8 cellular contexts compared by ENCODE assay signal in the genomic region with DNA sequence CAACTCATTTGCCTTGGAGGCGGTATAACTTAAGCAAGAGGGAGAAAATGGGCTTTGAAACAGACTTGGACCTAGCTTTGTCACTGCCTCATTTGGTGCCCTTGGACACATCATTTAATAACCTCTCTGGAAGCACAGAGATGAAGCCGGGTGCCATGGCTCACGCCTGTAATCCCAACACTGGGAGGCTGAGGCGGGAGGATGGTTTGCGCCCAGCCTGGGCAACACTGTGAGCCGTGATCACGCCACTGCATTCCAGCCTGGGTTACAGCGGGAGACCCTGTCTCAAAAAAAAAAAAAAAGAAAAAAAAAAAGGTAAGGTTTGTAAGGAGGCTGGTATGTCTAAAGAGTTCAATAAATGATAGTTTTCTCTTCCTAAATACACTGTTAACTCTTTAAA. TPM values are rescaled to one million over a fixed set of nuclear protein-coding genes. Genes with fewer than 3 reads are reported as not detected.
DNase-seq lines count a peak whose midpoint lies in the region; ATAC-seq and TF ChIP-seq lines count a peak whose summit lies in the region.

No MANE protein-coding gene starts in this region.

- H3K4me3 ChIP-seq in BLaER1, result peak overlapping the region; percentile 76
- peak overlapping the region; percentile 83 to 93 for H3K4me3 ChIP-seq in muscle layer of duodenum (ENCODE audit: low read depth in 1 of 2, low read length in 2 of 2)

- no peaks in the 10 kb centered on the region for H3K27me3 ChIP-seq in BLaER1
- H3K27me3 ChIP-seq in muscle layer of duodenum (ENCODE audit: low read depth, low read length), result no peaks in the 10 kb centered on the region

- peaks cover 18% of the 10 kb centered on the region; the same call in 1 of the 2 replicates for H4K20me1 ChIP-seq in BLaER1

- H3K4me1 ChIP-seq in BLaER1 (peaks cover 26% of the 10 kb centered on the region), muscle layer of duodenum (ENCODE audit: control insufficient read depth in 1 of 2, insufficient read depth in 2 of 2, low read length in 2 of 2) (peaks cover 4 to 24% of the 10 kb centered on the region in 2 donors)

- peak overlapping the region; percentile 94 for H3K4me3 Mint-ChIP-seq in MCF 10A (ENCODE audit: unreplicated experiment)

- H3K4me1 Mint-ChIP-seq in MCF 10A (ENCODE audit: insufficient read depth, unreplicated experiment), result peaks cover 12% of the 10 kb centered on the region

- H3K4me2 ChIP-seq in BLaER1, result peak overlapping the region; percentile 88

- CTCF ChIA-PET in MCF 10A (lab: Yijun Ruan, JAX), result interaction anchor here (0.8 kb wide), 1 partner anchor 216 kb away, joined by 3 read pairs; no protein-coding TSS in a partner anchor

- TF ChIP-seq CTCF in MCF 10A (IDR thresholded peaks at IDR 0.05; ENCODE audit: unreplicated experiment), result no peak

- H3K9ac ChIP-seq in BLaER1, result peak overlapping the region; percentile 89

- POLR2A ChIA-PET in MCF 10A (lab: Yijun Ruan, JAX), result interaction anchor here (0.7 to 5.7 kb wide), 8 partner anchors 9 to 505 kb away, joined by 3 to 37 read pairs (median 12); partner anchors contain the start of genes MRPL48 and RAB6A

- intact Hi-C loops in MCF 10A (cut with micrococcal nuclease), result loop anchor here (1.0 to 2.0 kb wide), 2 partner anchors 87 to 115 kb away; partner anchors contain the start of gene RAB6A

- no peaks in the 10 kb centered on the region for H3K9me3 ChIP-seq in BLaER1
- no peaks in the 10 kb centered on the region for H3K9me3 ChIP-seq in muscle layer of duodenum (ENCODE audit: control insufficient read depth in 1 of 2, low read length in 2 of 2)

- H3K36me3 Mint-ChIP-seq in MCF 10A (ENCODE audit: insufficient read depth, unreplicated experiment), result peaks cover 46% of the 10 kb centered on the region

- peak overlapping the region; percentile 91 for H3K27ac ChIP-seq in BLaER1
- peak overlapping the region; percentile 98 for H3K27ac ChIP-seq in muscle layer of duodenum (ENCODE audit: low read length)

- H3K27ac Mint-ChIP-seq in MCF 10A (ENCODE audit: low read depth, unreplicated experiment), result peak overlapping the region; percentile 92

- in situ Hi-C loops in KBM-7 (cut with MboI; ENCODE audit: low pct_unique_long_range_greater_than_20kb, low sequenced_read_pairs), result no loop called here

- ATAC-seq in HG02798 (IDR thresholded peaks at IDR 0.05; ENCODE audit: poor library complexity, unreplicated experiment), result no peak
- no peak for ATAC-seq in HG02610 (IDR thresholded peaks at IDR 0.05; ENCODE audit: unreplicated experiment)
- ATAC-seq in GM18907 (IDR thresholded peaks at IDR 0.05; ENCODE audit: unreplicated experiment), result no peak
- ATAC-seq in HG03432 (IDR thresholded peaks at IDR 0.05; ENCODE audit: unreplicated experiment), result no peak

- no peaks in the 10 kb centered on the region for H3K27me3 Mint-ChIP-seq in MCF 10A (ENCODE audit: insufficient read depth, unreplicated experiment)

- H3K36me3 ChIP-seq in BLaER1 (peaks cover 57% of the 10 kb centered on the region), muscle layer of duodenum (ENCODE audit: control insufficient read depth in 1 of 2, insufficient read depth in 2 of 2, low read length in 2 of 2) (peaks cover 13 to 23% of the 10 kb centered on the region in 2 donors)

- no peaks in the 10 kb centered on the region for H3K9me3 Mint-ChIP-seq in MCF 10A (ENCODE audit: unreplicated experiment)

- BruUV-seq in MCF 10A (replicated peaks; lab: Mats Ljungman, UMichigan), result no TSS peak

- peak; percentile 23 for DNase-seq in KBM-7
- DNase-seq in MCF 10A (ENCODE audit: unreplicated experiment), result peak; percentile 17

RNA-seq across cellular contexts. Expression of gene COA4, which starts 0.8 kb away (rescaled TPM):
- total RNA-seq in MCF 10A (2022), result 87.1 and 103 TPM in 2 replicates

RNA-seq across cellular contexts. Expression of gene PAAF1, which starts 1.0 kb away (rescaled TPM):
- total RNA-seq in MCF 10A (2022), result 21.6 and 26.4 TPM in 2 replicates
